Comparison of ENCODE assay signal across 16 cellular contexts in the genomic region with DNA sequence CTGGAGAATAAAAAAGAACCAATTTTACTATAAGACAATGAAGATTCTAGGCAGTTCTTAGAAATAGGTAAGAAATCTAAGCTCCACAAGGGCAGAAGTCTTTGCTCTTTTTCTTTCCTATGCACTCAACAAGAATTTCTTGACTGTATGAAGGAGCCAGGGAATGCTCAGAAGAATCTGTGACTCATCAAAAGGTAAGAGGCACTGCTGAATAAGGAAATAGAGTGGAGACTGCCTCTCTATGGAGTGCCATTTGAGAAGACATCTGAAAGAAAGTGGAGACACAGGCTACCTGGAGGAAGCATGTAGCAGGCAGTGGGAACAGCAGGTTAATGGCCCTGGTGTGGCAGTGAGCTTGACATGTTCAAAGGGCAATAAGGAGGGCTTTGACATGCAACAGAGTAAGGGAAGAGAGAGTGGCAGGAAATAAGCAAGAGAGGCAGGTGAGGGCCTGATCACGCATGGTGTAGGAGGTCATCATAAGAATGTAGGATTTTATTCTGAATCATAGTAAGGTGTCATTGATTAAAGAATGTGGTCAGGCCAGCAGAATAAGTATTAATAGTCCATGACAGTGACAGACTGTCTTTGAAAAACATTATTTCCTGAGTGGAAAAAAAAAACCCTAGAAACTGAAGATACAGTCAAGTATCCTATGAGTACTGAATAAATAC.
DNase-seq lines count a peak whose midpoint lies in the region; ATAC-seq, FAIRE-seq and TF ChIP-seq lines count a peak whose summit lies in the region.
"Had no signal": no experiment of that assay in that cellular context is flagged by ENCODE, and none has a peak within 500 bp of the region (broad histone marks: within the 10 kb centered on the region; RNA-seq: fewer than 3 reads in every experiment).

No MANE protein-coding gene starts in this region.

- H3K4me2 ChIP-seq in astrocyte (ENCODE audit: low read length) = no peak overlapping the region
- H3K4me2 ChIP-seq in mesendoderm (ENCODE audit: low read length) = no peak overlapping the region
- H3K4me2 ChIP-seq in neuronal stem cell (ENCODE audit: insufficient read depth, low read length, poor library complexity, severe bottlenecking) = no peak overlapping the region
- H3K4me2 ChIP-seq: A549 had no signal

- no peaks in the 10 kb centered on the region for H3K36me3 ChIP-seq in astrocyte (ENCODE audit: insufficient read depth, low read length)
- H3K36me3 ChIP-seq in mesendoderm (ENCODE audit: control insufficient read depth, insufficient read depth, low read length) = no peaks in the 10 kb centered on the region
- no peaks in the 10 kb centered on the region for H3K36me3 ChIP-seq in neuronal stem cell (replicated peaks in 1 of 2; ENCODE audit: control insufficient read depth in 2 of 2, insufficient read depth in 2 of 2, low read length in 2 of 2)

- no peaks in the 10 kb centered on the region for H3K27me3 ChIP-seq in astrocyte (ENCODE audit: insufficient read depth, low read length)
- H3K27me3 ChIP-seq in mesendoderm (ENCODE audit: insufficient read depth, low read length, poor library complexity) = no peaks in the 10 kb centered on the region
- no peaks in the 10 kb centered on the region for H3K27me3 ChIP-seq in neuronal stem cell (ENCODE audit: control insufficient read depth in 3 of 3, insufficient read depth in 3 of 3, low read depth in 1 of 3, low read length in 3 of 3)

- H3K27ac Mint-ChIP-seq in astrocyte (ENCODE audit: unreplicated experiment) = no peak overlapping the region

- H2AFZ ChIP-seq in astrocyte (ENCODE audit: low read depth, low read length) = no peak overlapping the region
- no peak overlapping the region for H2AFZ ChIP-seq in neuronal stem cell (ENCODE audit: low read length)

- H3K4me1 Mint-ChIP-seq in astrocyte (ENCODE audit: low read depth, unreplicated experiment) = peaks cover 7% of the 10 kb centered on the region

- H4K5ac ChIP-seq in mesendoderm (ENCODE audit: low read length) = no peak overlapping the region

- H2BK5ac ChIP-seq in mesendoderm (ENCODE audit: low read length) (no peak overlapping the region), neuronal stem cell (ENCODE audit: low read length) (no peak overlapping the region)

- H3K23ac ChIP-seq in mesendoderm (ENCODE audit: low read length) (no peak overlapping the region), neuronal stem cell (ENCODE audit: low read depth, low read length, poor library complexity) (no peak overlapping the region)

- H3K4me3 ChIP-seq in astrocyte (ENCODE audit: insufficient read depth, low read depth, low read length) = no peak overlapping the region
- H3K4me3 ChIP-seq in mesendoderm (ENCODE audit: low read length) = no peak overlapping the region
- H3K4me3 ChIP-seq in neuronal stem cell (ENCODE audit: low read length in 2 of 2) = no peak overlapping the region
- H3K4me3 ChIP-seq: A549 had no signal

- H4K8ac ChIP-seq in mesendoderm (ENCODE audit: low read depth, low read length) = no peak overlapping the region
- H4K8ac ChIP-seq in neuronal stem cell (ENCODE audit: low read depth, low read length) = no peak overlapping the region

- no peak overlapping the region for H3K27ac ChIP-seq in astrocyte (ENCODE audit: low read depth, low read length)
- H3K27ac ChIP-seq in mesendoderm (ENCODE audit: low read depth, low read length) = no peak overlapping the region
- no peak overlapping the region for H3K27ac ChIP-seq in neuronal stem cell (replicated peaks; ENCODE audit: low read length)
- H3K27ac ChIP-seq: A549, HL-60 had no signal

- H2BK120ac ChIP-seq in mesendoderm (ENCODE audit: low read depth, low read length) (no peak overlapping the region), neuronal stem cell (ENCODE audit: low read depth, low read length) (no peak overlapping the region)

- no peaks in the 10 kb centered on the region for H4K20me1 ChIP-seq in astrocyte (ENCODE audit: insufficient read depth, low read length)

- H2AK5ac ChIP-seq in mesendoderm (ENCODE audit: low read length) = no peak overlapping the region
- no peak overlapping the region for H2AK5ac ChIP-seq in neuronal stem cell (ENCODE audit: low read depth, low read length)

- H3K79me2 ChIP-seq in astrocyte (ENCODE audit: insufficient read depth, low read length) = no peaks in the 10 kb centered on the region
- H3K79me2 ChIP-seq in mesendoderm (ENCODE audit: control insufficient read depth, insufficient read depth, low read length) = no peaks in the 10 kb centered on the region

- H3K56ac ChIP-seq in mesendoderm (ENCODE audit: low read length) = no peak overlapping the region

- H3K4me1 ChIP-seq in astrocyte (ENCODE audit: insufficient read depth, low read length) = no peaks in the 10 kb centered on the region
- H3K4me1 ChIP-seq in mesendoderm (ENCODE audit: control insufficient read depth, low read depth, low read length) = no peaks in the 10 kb centered on the region
- peaks cover 2 to 5% of the 10 kb centered on the region in 2 donors for H3K4me1 ChIP-seq in neuronal stem cell (ENCODE audit: control insufficient read depth in 2 of 2, insufficient read depth in 1 of 2, low read depth in 1 of 2, low read length in 2 of 2)
- H3K4me1 ChIP-seq: A549 had no signal

- ATAC-seq in esophagus mucosa (peak; percentile 89), GM19328 (IDR thresholded peaks at IDR 0.05; ENCODE audit: unreplicated experiment) (no peak), GM19463 (IDR thresholded peaks at IDR 0.05; ENCODE audit: unreplicated experiment) (no peak), GM18873 (IDR thresholded peaks at IDR 0.05; ENCODE audit: low FRiP score, unreplicated experiment) (no peak)
- ATAC-seq: A549 had no signal

- WGBS in mesendoderm (ENCODE audit: extremely low coverage, insufficient coverage, low lambda C conversion rate) = no CpG with 5 or more reads among the region's 1 CpG
- WGBS in neuronal stem cell (ENCODE audit: extremely low coverage in 2 of 2, insufficient read length in 2 of 2, insufficient replicate concordance in 1 of 2), 2 donors = no CpG with 5 or more reads among the region's 1 CpG

- H3K4me3 Mint-ChIP-seq in astrocyte (ENCODE audit: unreplicated experiment) = no peak overlapping the region
- H3K4me3 Mint-ChIP-seq: H9 had no signal

- no peak for FAIRE-seq in astrocyte (lab: Jason Lieb, UNC)
- FAIRE-seq: A549, GM12892 had no signal

- H3K79me1 ChIP-seq in mesendoderm (ENCODE audit: low read length) (no peaks in the 10 kb centered on the region), neuronal stem cell (ENCODE audit: low read depth, low read length) (no peaks in the 10 kb centered on the region)

- peaks cover 2% of the 10 kb centered on the region for H3K9me3 Mint-ChIP-seq in astrocyte (ENCODE audit: unreplicated experiment)

- H3K18ac ChIP-seq in mesendoderm (ENCODE audit: low read length) (no peak overlapping the region), neuronal stem cell (ENCODE audit: low read length) (no peak overlapping the region)

- H3K36me3 Mint-ChIP-seq in astrocyte (ENCODE audit: low read depth, unreplicated experiment) = no peaks in the 10 kb centered on the region

- H3K9ac ChIP-seq in astrocyte (ENCODE audit: low read length) (no peak overlapping the region), mesendoderm (ENCODE audit: low read length) (no peak overlapping the region), neuronal stem cell (ENCODE audit: low read depth, low read length, poor library complexity) (no peak overlapping the region)

- H3K4ac ChIP-seq in mesendoderm (ENCODE audit: low read depth, low read length) (no peak overlapping the region), neuronal stem cell (ENCODE audit: low read length) (no peak overlapping the region)

- H2BK15ac ChIP-seq in mesendoderm (replicated peaks; ENCODE audit: low read depth) (no peak overlapping the region), neuronal stem cell (ENCODE audit: low read length) (no peak overlapping the region)

- no peak overlapping the region for H4K91ac ChIP-seq in neuronal stem cell (ENCODE audit: low read depth, low read length, poor library complexity)

- no peak overlapping the region for H3K14ac ChIP-seq in neuronal stem cell (ENCODE audit: low read length)

- no peak for TF ChIP-seq CTCF in astrocyte (IDR thresholded peaks at IDR 0.05; ENCODE audit: insufficient read depth, low read depth, low read length)

- H3K9me3 ChIP-seq in astrocyte (ENCODE audit: insufficient read depth, low read depth, low read length) = no peaks in the 10 kb centered on the region
- H3K9me3 ChIP-seq in neuronal stem cell (replicated peaks in 1 of 2; ENCODE audit: control insufficient read depth in 2 of 2, insufficient read depth in 1 of 2, low read depth in 1 of 2, low read length in 2 of 2) = peaks cover 2 to 12% of the 10 kb centered on the region in 2 donors
- H3K9me3 ChIP-seq: A549 had no signal

- no peak overlapping the region for H2BK12ac ChIP-seq in neuronal stem cell (ENCODE audit: low read length)

- peak; percentile 62 for DNase-seq in DMS53 (lab: John Stamatoyannopoulos, UW)
- DNase-seq in astrocyte (ENCODE audit: low read depth) = peak; percentile 6
- peak; percentile 49 for DNase-seq in mesendoderm
- DNase-seq in neuronal stem cell (ENCODE audit: low spot score) = no peak
- DNase-seq: C1 segment of cervical spinal cord, H9, NCI-H1417 treated with DMSO at 0.1 percent for 48 hours, NCI-H1930, RPMI8226 had no signal

- no peaks in the 10 kb centered on the region for H3K27me3 Mint-ChIP-seq in astrocyte (ENCODE audit: low read depth, unreplicated experiment)
